Comparison of ENCODE assay signal across 8 cellular contexts in the genomic region with DNA sequence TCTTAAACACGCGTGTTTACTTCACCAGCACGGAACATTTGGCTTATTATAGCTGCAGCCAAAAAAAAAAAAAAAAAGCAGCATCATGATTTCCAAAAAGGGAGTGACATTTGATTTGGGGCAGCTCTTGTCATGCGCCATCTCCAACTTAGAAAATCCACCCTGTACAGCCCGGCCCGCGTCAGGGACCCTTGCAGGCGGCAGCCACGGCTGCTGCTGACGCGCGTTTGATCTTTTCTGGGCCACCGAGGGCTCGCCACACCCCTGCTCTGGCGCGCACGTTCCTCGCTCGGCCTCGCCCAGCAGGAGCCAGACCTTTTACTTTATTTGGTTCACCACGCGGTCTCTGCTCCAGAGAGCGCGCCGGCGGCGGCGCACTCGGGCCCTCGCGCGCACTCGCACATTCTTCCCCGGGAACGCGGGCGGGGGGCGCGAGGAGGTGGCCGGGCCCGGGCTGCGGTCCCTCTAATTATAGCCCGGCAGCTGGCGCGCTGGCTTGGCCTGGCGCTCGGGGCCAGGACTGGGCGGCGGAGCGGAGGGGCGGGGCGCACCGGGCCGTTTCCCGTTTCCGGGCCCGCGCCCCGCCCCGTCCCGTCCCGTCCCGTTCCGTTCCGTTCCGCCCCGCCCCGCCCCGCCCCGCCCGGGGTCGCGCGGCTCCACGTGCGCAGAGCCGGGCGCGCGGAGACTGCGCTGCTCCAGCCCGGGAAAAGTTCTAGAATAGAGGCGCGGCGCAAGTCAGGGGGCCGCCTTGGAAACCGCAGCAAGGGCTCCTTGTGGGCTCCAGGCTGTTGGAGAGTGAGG. TPM values are rescaled to one million over a fixed set of nuclear protein-coding genes. Genes with fewer than 3 reads are reported as not detected.
DNase-seq lines count a peak whose midpoint lies in the region; ATAC-seq, FAIRE-seq and TF ChIP-seq lines count a peak whose summit lies in the region.

No MANE protein-coding gene starts in this region.

- H3K27me3 Mint-ChIP-seq in central memory CD8-positive, alpha-beta T cell, result no peaks in the 10 kb centered on the region

- no peak for TF ChIP-seq CTCF in AG09309 (IDR thresholded peaks at IDR 0.05; ENCODE audit: control insufficient read depth, insufficient read depth, low read depth, low read length, missing control alignments)
- TF ChIP-seq CTCF in kidney (IDR thresholded peaks at IDR 0.05; ENCODE audit: borderline replicate concordance, extremely low read depth, insufficient read depth), result peak; percentile 6

- H3K27ac ChIP-seq in kidney (ENCODE audit: low read depth in 2 of 2, low read length in 2 of 2), result peak overlapping the region; percentile 100

- peaks cover 22 to 27% of the 10 kb centered on the region in 2 donors for H3K4me1 ChIP-seq in kidney (ENCODE audit: control insufficient read depth in 1 of 2, insufficient read depth in 1 of 2, low read depth in 1 of 2, low read length in 2 of 2)

- peak overlapping the region; percentile 73 for H3K4me3 Mint-ChIP-seq in central memory CD8-positive, alpha-beta T cell

- H3K9me3 ChIP-seq in kidney (ENCODE audit: control insufficient read depth in 1 of 2, low read length in 2 of 2), result no peaks in the 10 kb centered on the region

- peak overlapping the region; percentile 90 to 99 for H3K9ac ChIP-seq in kidney (ENCODE audit: low read length in 2 of 2)

- peaks cover 42% of the 10 kb centered on the region for H3K4me1 Mint-ChIP-seq in central memory CD8-positive, alpha-beta T cell

- H3K27ac Mint-ChIP-seq in central memory CD8-positive, alpha-beta T cell (ENCODE audit: low read depth), result peak overlapping the region; percentile 78

- H3K36me3 ChIP-seq in kidney (ENCODE audit: control insufficient read depth in 1 of 2, insufficient read depth in 2 of 2, low read length in 2 of 2), result peaks cover 0 to 7% of the 10 kb centered on the region in 2 donors

- H3K4me3 ChIP-seq in AG09309 (ENCODE audit: control insufficient read depth, low read depth, low read length) (peak overlapping the region; percentile 57), kidney (ENCODE audit: low read length in 2 of 2) (peak overlapping the region; percentile 60 to 63)

- peaks cover 22% of the 10 kb centered on the region for H3K36me3 Mint-ChIP-seq in central memory CD8-positive, alpha-beta T cell (ENCODE audit: insufficient read depth)

- intact Hi-C loops in kidney (cut with DNase I), result loop anchor here (10.0 kb wide), 2 partner anchors 105 to 485 kb away; no protein-coding TSS in a partner anchor

- DNase-seq in AG09309 (ENCODE audit: low read depth) (no peak), NCI-H226 (peak; percentile 71), kidney (peak; percentile 96)
- peak; percentile 52 to 72 for DNase-seq in central memory CD8-positive, alpha-beta T cell (ENCODE audit: low spot score in 2 of 2)
- DNase-seq in stimulated activated CD4-positive, alpha-beta T cell treated with anti-CD3 and anti-CD28 coated beads, Interleukin-12 subunit alpha, Interleukin-12 subunit beta, amount 100 ng/mL, for 48 hours (ENCODE audit: low read depth in 2 of 3, low spot score in 1 of 3), result peak; percentile 52 to 80 (median 65)

- H3K9me3 Mint-ChIP-seq in central memory CD8-positive, alpha-beta T cell, result no peaks in the 10 kb centered on the region

- ATAC-seq in GM18909 (IDR thresholded peaks at IDR 0.05; ENCODE audit: poor library complexity, unreplicated experiment) (peak; percentile 75), HG03108 (IDR thresholded peaks at IDR 0.05; ENCODE audit: unreplicated experiment) (peak; percentile 57)
- ATAC-seq in activated CD4-positive, CD25-positive, alpha-beta regulatory T cell treated with anti-CD3 and anti-CD28 coated beads, Interleukin-2, amount 50 U/mL, for 24 hours, result peak; percentile 70 to 80
- peak; percentile 64 for ATAC-seq in central memory CD8-positive, alpha-beta T cell (replicated peaks; ENCODE audit: extremely low read depth, poor library complexity, severe bottlenecking)

- no peak for FAIRE-seq in kidney (lab: Jason Lieb, UNC)

RNA-seq across cellular contexts. Expression of gene IRF2BP2, which starts 10.2 kb away (rescaled TPM):
- total RNA-seq in kidney, result 130 TPM
- polyA plus RNA-seq in kidney (ENCODE audit: insufficient read depth, low read depth, low replicate concordance), result 53.8 TPM
